In genomic region chr3:12948371-12948770, GRCh38 we compare ENCODE assay signal across 10 cellular contexts.
DNase-seq lines count a peak whose midpoint lies in the region; ATAC-seq, FAIRE-seq and TF ChIP-seq lines count a peak whose summit lies in the region.
"Had no signal": no experiment of that assay in that cellular context is flagged by ENCODE, and none has a peak within 500 bp of the region (broad histone marks: within the 10 kb centered on the region; RNA-seq: fewer than 3 reads in every experiment).

No MANE protein-coding gene starts in this region.

- H3K9me3 ChIP-seq in Loucy (ENCODE audit: insufficient read depth, low read depth, low read length) = no peaks in the 10 kb centered on the region
- H3K9me3 ChIP-seq in naive thymus-derived CD4-positive, alpha-beta T cell (ENCODE audit: control insufficient read depth in 2 of 3, low read length in 3 of 3) = no peaks in the 10 kb centered on the region

- TF ChIP-seq CTCF in BJ (IDR thresholded peaks at IDR 0.05; ENCODE audit: insufficient read depth, low read depth, low read length) = no peak
- no peak for TF ChIP-seq CTCF in Loucy (conservative IDR thresholded peaks at IDR 0.05; ENCODE audit: low read length)
- TF ChIP-seq CTCF in bronchial epithelial cell (IDR thresholded peaks at IDR 0.05; ENCODE audit: insufficient read depth, low read length, severe bottlenecking) = no peak

- peak overlapping the region; percentile 5 for H3K4me2 ChIP-seq in Loucy (ENCODE audit: low read depth, low read length, poor library complexity, severe bottlenecking)

- H3K9ac ChIP-seq in Loucy (ENCODE audit: low read depth, low read length, poor library complexity, severe bottlenecking) = no peak overlapping the region

- CTCF ChIA-PET in BJ (lab: Yijun Ruan, JAX) = interaction anchor here (0.5 to 2.2 kb wide), 6 partner anchors 9 to 127 kb away, joined by 3 to 9 read pairs (median 4); no protein-coding TSS in a partner anchor
- CTCF ChIA-PET in naive thymus-derived CD4-positive, alpha-beta T cell (lab: Charles Lee) = interaction anchor here (0.9 to 1.4 kb wide), 2 partner anchors 12 to 36 kb away, joined by 3 read pairs; no protein-coding TSS in a partner anchor

- H3K4me3 Mint-ChIP-seq in naive thymus-derived CD4-positive, alpha-beta T cell = peak overlapping the region in 1 of 10 donors; percentile 6
- H3K4me3 Mint-ChIP-seq: WTC11 had no signal

- H3K27ac Mint-ChIP-seq in naive thymus-derived CD4-positive, alpha-beta T cell = peak overlapping the region in 5 of 9 donors; percentile 32 to 75 (median 42)
- H3K27ac Mint-ChIP-seq: WTC11 had no signal

- peaks cover 60% of the 10 kb centered on the region for H4K20me1 ChIP-seq in Loucy (ENCODE audit: insufficient read depth, low read length, poor library complexity, severe bottlenecking)

- peaks cover 0 to under 1% (median 0%) of the 10 kb centered on the region in 5 donors for H3K36me3 Mint-ChIP-seq in naive thymus-derived CD4-positive, alpha-beta T cell
- H3K36me3 Mint-ChIP-seq: WTC11 had no signal

- H3K4me3 ChIP-seq in BJ (ENCODE audit: low read depth, low read length) = no peak overlapping the region
- H3K4me3 ChIP-seq in Loucy (ENCODE audit: low read length, poor library complexity, severe bottlenecking) = peak overlapping the region; percentile 14
- no peak overlapping the region for H3K4me3 ChIP-seq in bronchial epithelial cell (ENCODE audit: low read depth, low read length)
- H3K4me3 ChIP-seq in naive thymus-derived CD4-positive, alpha-beta T cell (ENCODE audit: low read length) = no peak overlapping the region

- intact Hi-C loops in naive thymus-derived CD4-positive, alpha-beta T cell (cut with micrococcal nuclease) = no loop called here

- H3K27me3 Mint-ChIP-seq in naive thymus-derived CD4-positive, alpha-beta T cell = no peaks in the 10 kb centered on the region

- no peak for FAIRE-seq in bronchial epithelial cell (lab: Jason Lieb, UNC)

- ATAC-seq in naive thymus-derived CD4-positive, alpha-beta T cell = no peak
- ATAC-seq in GM18517 (IDR thresholded peaks at IDR 0.05; ENCODE audit: unreplicated experiment) = no peak
- ATAC-seq: WTC11 had no signal

- H3K4me1 ChIP-seq in Loucy (ENCODE audit: insufficient read depth, low read length, poor library complexity, severe bottlenecking) = peaks cover 59% of the 10 kb centered on the region
- peaks cover 19 to 29% of the 10 kb centered on the region in 2 donors for H3K4me1 ChIP-seq in naive thymus-derived CD4-positive, alpha-beta T cell (ENCODE audit: control insufficient read depth in 2 of 2, insufficient read depth in 2 of 2, low read length in 2 of 2)

- H3K36me3 ChIP-seq in BJ (ENCODE audit: control insufficient read depth, insufficient read depth, low read length) = peaks cover 1% of the 10 kb centered on the region; the same call in 1 of the 2 replicates
- peaks cover under 1% of the 10 kb centered on the region; the same call in 1 of the 2 replicates for H3K36me3 ChIP-seq in Loucy (ENCODE audit: insufficient read depth, low read length)
- H3K36me3 ChIP-seq in bronchial epithelial cell (ENCODE audit: control insufficient read depth, insufficient read depth, low read length) = no peaks in the 10 kb centered on the region
- H3K36me3 ChIP-seq in naive thymus-derived CD4-positive, alpha-beta T cell (ENCODE audit: control insufficient read depth in 2 of 3, insufficient read depth in 3 of 3, low read length in 3 of 3) = peaks cover 0 to 19% (median 0%) of the 10 kb centered on the region in 3 experiments

- H3K9me2 ChIP-seq in Loucy (replicated peaks; ENCODE audit: low read depth, low read length) = no peaks in the 10 kb centered on the region

- H3F3A ChIP-seq in Loucy (ENCODE audit: low read depth) = no peaks in the 10 kb centered on the region

- H3K4me1 Mint-ChIP-seq in naive thymus-derived CD4-positive, alpha-beta T cell = peaks cover 32 to 66% (median 54%) of the 10 kb centered on the region in 7 donors

- DNase-seq in BJ (ENCODE audit: low read depth) (peak; percentile 33), bronchial epithelial cell (ENCODE audit: low read depth) (peak; percentile 69), NCI-H524 (lab: John Stamatoyannopoulos, UW) (no peak), DMS153 treated with DMSO at 0.1 percent for 48 hours (lab: John Stamatoyannopoulos, UW; ENCODE audit: unreplicated experiment) (no peak), cerebellar nuclear complex (lab: John Stamatoyannopoulos, UW) (no peak)
- DNase-seq in naive thymus-derived CD4-positive, alpha-beta T cell = no peak
- DNase-seq: SHP77 treated with DMSO at 0.1 percent for 48 hours had no signal

- no peaks in the 10 kb centered on the region for H3K9me3 Mint-ChIP-seq in naive thymus-derived CD4-positive, alpha-beta T cell
- H3K9me3 Mint-ChIP-seq: WTC11 had no signal

- H3K27me3 ChIP-seq in BJ (ENCODE audit: control insufficient read depth, insufficient read depth, low read length) (no peaks in the 10 kb centered on the region), Loucy (ENCODE audit: insufficient read depth, low read length, poor library complexity, severe bottlenecking) (no peaks in the 10 kb centered on the region), bronchial epithelial cell (ENCODE audit: control insufficient read depth, insufficient read depth, low read length) (no peaks in the 10 kb centered on the region)
- H3K27me3 ChIP-seq in naive thymus-derived CD4-positive, alpha-beta T cell (ENCODE audit: control insufficient read depth in 2 of 2, insufficient read depth in 2 of 2, low read length in 2 of 2) = no peaks in the 10 kb centered on the region

- POLR2A ChIA-PET in BJ (lab: Charles Lee) = no interaction called here
- POLR2A ChIA-PET in naive thymus-derived CD4-positive, alpha-beta T cell (lab: Charles Lee) = no interaction called here

- H3K79me2 ChIP-seq in Loucy (ENCODE audit: insufficient read depth, low read length) = peaks cover 91% of the 10 kb centered on the region

- H3K27ac ChIP-seq in naive thymus-derived CD4-positive, alpha-beta T cell (ENCODE audit: low read depth, low read length) = no peak overlapping the region

- H2AFZ ChIP-seq in Loucy (ENCODE audit: low read length) = no peak overlapping the region

Comparison
In these comparisons a context has a peak if more than half of its experiments do, and no peak if none do; other contexts are left out.
1. DNase-seq: peak in BJ (single experiment) and bronchial epithelial cell (single experiment); none in naive thymus-derived CD4-positive, alpha-beta T cell (0 of 9), NCI-H524 (0 of 2), DMS153 treated with DMSO at 0.1 percent for 48 hours (single experiment) and cerebellar nuclear complex (0 of 2).